25 cellular contexts compared by ENCODE assay signal in genomic region chr6:142758257-142759025, GRCh38.
DNase-seq lines count a peak whose midpoint lies in the region; ATAC-seq and TF ChIP-seq lines count a peak whose summit lies in the region.
"Had no signal": no experiment of that assay in that cellular context is flagged by ENCODE, and none has a peak within 500 bp of the region (broad histone marks: within the 10 kb centered on the region; RNA-seq: fewer than 3 reads in every experiment).

No MANE protein-coding gene starts in this region.

- WGBS in trophoblast cell (ENCODE audit: extremely low coverage, insufficient coverage, insufficient read length) = no CpG with 5 or more reads among the region's 5 CpGs

- H4K8ac ChIP-seq in trophoblast cell (ENCODE audit: low read depth, low read length) = no peak overlapping the region

- no peak overlapping the region for H3K23ac ChIP-seq in trophoblast cell (ENCODE audit: low read length)

- no peak overlapping the region for H2BK120ac ChIP-seq in trophoblast cell (ENCODE audit: insufficient read depth, low read length, poor library complexity)

- no peak overlapping the region for H3K4me3 ChIP-seq in trophoblast cell (ENCODE audit: low read depth, low read length)
- no peak overlapping the region for H3K4me3 ChIP-seq in mucosa of descending colon
- H3K4me3 ChIP-seq: gastrocnemius medialis, hepatocyte, K562, prostate gland, sigmoid colon, tibial artery had no signal

- H2AFZ ChIP-seq in trophoblast cell (ENCODE audit: insufficient read depth, low read length, poor library complexity) = no peak overlapping the region
- H2AFZ ChIP-seq: hepatocyte had no signal

- H2BK12ac ChIP-seq in trophoblast cell (ENCODE audit: low read length) = no peak overlapping the region

- no peak overlapping the region for H3K14ac ChIP-seq in trophoblast cell (ENCODE audit: low read length)

- H3K4me1 ChIP-seq in trophoblast cell (ENCODE audit: control insufficient read depth in 1 of 2, insufficient read depth in 2 of 2, low read length in 2 of 2) (peaks cover 3 to 4% of the 10 kb centered on the region in 2 experiments), mucosa of descending colon (ENCODE audit: low read depth) (peaks cover 8% of the 10 kb centered on the region)
- H3K4me1 ChIP-seq: prostate gland, tibial artery had no signal

- H2BK5ac ChIP-seq in trophoblast cell (ENCODE audit: low read depth, low read length, poor library complexity) = no peak overlapping the region

- no peak overlapping the region for H3K9ac ChIP-seq in trophoblast cell (ENCODE audit: low read length)

- peaks cover 98% of the 10 kb centered on the region for H3K36me3 Mint-ChIP-seq in activated T-helper 17 cell treated with anti-CD3 and anti-CD28 coated beads, Interleukin-2, amount 50 U/mL, for 72 hours (ENCODE audit: low read depth)

- H3K27ac Mint-ChIP-seq in activated T-helper 17 cell treated with anti-CD3 and anti-CD28 coated beads, Interleukin-2, amount 50 U/mL, for 72 hours = peak overlapping the region; percentile 3
- H3K27ac Mint-ChIP-seq: B cell; T-helper 1 cell treated with Interleukin-12 subunit alpha and Interleukin-12 subunit beta and Interleukin-4 antibody, amounts not matched to agents 30 μg/mL and 1 μg/mL, for 36 hours had no signal

- no peaks in the 10 kb centered on the region for H3K79me2 ChIP-seq in trophoblast cell (ENCODE audit: control insufficient read depth, insufficient read depth, low read length, poor library complexity)
- H3K79me2 ChIP-seq: hepatocyte had no signal

- no peak overlapping the region for H4K91ac ChIP-seq in trophoblast cell (ENCODE audit: low read depth, low read length)

- no peaks in the 10 kb centered on the region for H3K9me3 ChIP-seq in trophoblast cell (ENCODE audit: insufficient read depth, low read depth, low read length)
- H3K9me3 ChIP-seq in mucosa of descending colon = no peaks in the 10 kb centered on the region
- H3K9me3 ChIP-seq: gastrocnemius medialis, prostate gland, sigmoid colon, tibial artery had no signal

- H3K27me3 ChIP-seq in trophoblast cell (ENCODE audit: insufficient read depth, low read length) = no peaks in the 10 kb centered on the region
- H3K27me3 ChIP-seq: gastrocnemius medialis, hepatocyte, sigmoid colon, tibial artery had no signal

- intact Hi-C loops in Right ventricle myocardium superior (cut with DNase I) (no loop called here), cardiac septum (cut with DNase I) (loop anchor here (5.0 kb wide), 1 partner anchor 189 kb away; the partner anchor contains the start of gene HIVEP2), left cardiac atrium (cut with DNase I) (loop anchor here (10.0 kb wide), 1 partner anchor 186 kb away; the partner anchor contains the start of gene HIVEP2 (in 2 of the 2)), mucosa of descending colon (cut with DNase I, micrococcal nuclease) (no loop called here)

- no peaks in the 10 kb centered on the region for H3K9me3 Mint-ChIP-seq in activated T-helper 17 cell treated with anti-CD3 and anti-CD28 coated beads, Interleukin-2, amount 50 U/mL, for 72 hours
- H3K9me3 Mint-ChIP-seq: T-helper 1 cell treated with Interleukin-12 subunit alpha and Interleukin-12 subunit beta and Interleukin-4 antibody, amounts not matched to agents 30 μg/mL and 1 μg/mL, for 36 hours had no signal

- no peak for DNase-seq in Right ventricle myocardium superior
- no peak for DNase-seq in cardiac septum (ENCODE audit: low spot score)
- peak; percentile 26 for DNase-seq in left cardiac atrium
- no peak for DNase-seq in iPS-NIHi11 (ENCODE audit: low spot score)
- no peak for DNase-seq in trophoblast cell
- no peak for DNase-seq in mucosa of descending colon
- DNase-seq: ACHN; activated effector memory CD4-positive, alpha-beta T cell treated with anti-CD3 and anti-CD28 coated beads, Interleukin-2, amount 50 U/mL, for 16 hours; COR-L47; gastrocnemius medialis; mesendoderm; NCI-H1048; NCI-H1694; NCI-H510A; sigmoid colon; stimulated activated CD4-positive, alpha-beta T cell treated with anti-CD3 and anti-CD28 coated beads, Interleukin-12 subunit alpha, Interleukin-12 subunit beta, amount 100 ng/mL, for 4 hours; stimulated activated CD4-positive, alpha-beta T cell treated with anti-CD3 and anti-CD28 coated beads, Interleukin-4, amount 100 ng/mL, for 1 hour; tibial artery had no signal

- H3K4me2 ChIP-seq in trophoblast cell (ENCODE audit: low read length) = no peak overlapping the region
- H3K4me2 ChIP-seq: hepatocyte had no signal

- no peak overlapping the region for H3K4me3 Mint-ChIP-seq in activated T-helper 17 cell treated with anti-CD3 and anti-CD28 coated beads, Interleukin-2, amount 50 U/mL, for 72 hours
- H3K4me3 Mint-ChIP-seq: B cell; T-helper 1 cell treated with Interleukin-12 subunit alpha and Interleukin-12 subunit beta and Interleukin-4 antibody, amounts not matched to agents 30 μg/mL and 1 μg/mL, for 36 hours had no signal

- no peaks in the 10 kb centered on the region for H3K27me3 Mint-ChIP-seq in activated T-helper 17 cell treated with anti-CD3 and anti-CD28 coated beads, Interleukin-2, amount 50 U/mL, for 72 hours
- H3K27me3 Mint-ChIP-seq: B cell had no signal

- peaks cover 5 to 16% of the 10 kb centered on the region in 2 experiments for H3K36me3 ChIP-seq in trophoblast cell (ENCODE audit: control insufficient read depth in 1 of 2, insufficient read depth in 2 of 2, low read length in 2 of 2)
- peaks cover 5% of the 10 kb centered on the region for H3K36me3 ChIP-seq in mucosa of descending colon (ENCODE audit: low read depth)

- no peaks in the 10 kb centered on the region for H3K79me1 ChIP-seq in trophoblast cell (ENCODE audit: low read length)

- peaks cover 28% of the 10 kb centered on the region for H3K4me1 Mint-ChIP-seq in activated T-helper 17 cell treated with anti-CD3 and anti-CD28 coated beads, Interleukin-2, amount 50 U/mL, for 72 hours

- no peak overlapping the region for H4K12ac ChIP-seq in trophoblast cell (ENCODE audit: low read depth, low read length)

- H2AK5ac ChIP-seq in trophoblast cell (ENCODE audit: low read length) = no peak overlapping the region

- H3K18ac ChIP-seq in trophoblast cell (ENCODE audit: low read length) = no peak overlapping the region

- TF ChIP-seq CTCF in mucosa of descending colon (IDR thresholded peaks at IDR 0.05) = no peak

- no peak overlapping the region for H3K27ac ChIP-seq in trophoblast cell (ENCODE audit: low read depth, low read length)
- H3K27ac ChIP-seq: gastrocnemius medialis, hepatocyte, prostate gland, sigmoid colon, tibial artery had no signal

- H3K4ac ChIP-seq in trophoblast cell (ENCODE audit: low read depth, low read length) = no peak overlapping the region

- peak; percentile 80 for ATAC-seq in Right ventricle myocardium superior (ENCODE audit: poor library complexity)
- no peak for ATAC-seq in activated T-helper 17 cell treated with anti-CD3 and anti-CD28 coated beads, Interleukin-2, amount 50 U/mL, for 72 hours (replicated peaks)
- ATAC-seq in left cardiac atrium = peak; percentile 79 to 85
- no peak for ATAC-seq in mucosa of descending colon
- ATAC-seq: activated CD4-positive, CD25-positive, alpha-beta regulatory T cell treated with anti-CD3 and anti-CD28 coated beads, Interleukin-2, amount 50 U/mL, for 24 hours; gastrocnemius medialis; K562 had no signal

Comparison
In these comparisons a context has a peak if more than half of its experiments do, and no peak if none do; other contexts are left out.
1. intact Hi-C loops: an anchor here in cardiac septum (5.0 kb wide) and left cardiac atrium (10.0 kb wide); none called in Right ventricle myocardium superior and mucosa of descending colon.
2. ATAC-seq: peak in Right ventricle myocardium superior (single experiment) and left cardiac atrium (2 of 2); none in activated T-helper 17 cell treated with anti-CD3 and anti-CD28 coated beads, Interleukin-2, amount 50 U/mL, for 72 hours (single experiment) and mucosa of descending colon (single experiment).